In the genomic region with DNA sequence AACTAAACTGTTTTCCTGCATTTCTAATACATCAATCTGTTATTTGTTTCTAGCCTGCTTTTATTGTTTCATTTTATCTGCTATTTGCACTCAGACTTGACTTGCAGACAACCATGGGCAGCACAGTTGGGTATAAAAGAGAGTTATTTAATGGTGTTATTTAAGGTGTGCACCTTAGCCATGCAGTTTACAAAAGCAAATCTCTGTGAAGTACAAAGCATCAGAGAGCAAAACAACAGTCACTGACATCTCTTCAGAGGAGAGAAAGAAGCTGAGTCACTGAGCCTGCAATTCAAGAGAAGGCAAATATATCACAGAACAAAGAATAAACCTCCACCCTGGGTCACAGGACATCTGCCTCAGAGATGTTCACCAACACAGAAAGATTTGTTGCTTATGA, we compare ENCODE assay signal across 9 cellular contexts.
"Had no signal": no experiment of that assay in that cellular context is flagged by ENCODE, and none has a peak within 500 bp of the region (broad histone marks: within the 10 kb centered on the region; RNA-seq: fewer than 3 reads in every experiment).

No MANE protein-coding gene starts in this region.

- H3K27ac ChIP-seq: GM23248 had no signal

- H3K4me1 Mint-ChIP-seq: IgD-negative memory B cell had no signal

- H3K4me1 ChIP-seq: HAP-1 had no signal

- H3K27ac Mint-ChIP-seq: HFFc6, IgD-negative memory B cell had no signal

- H3K9ac ChIP-seq: GM23248 had no signal

- DNase-seq: GM23248, GOT3, H7, HFFc6, KG1 had no signal

- H3K4me3 ChIP-seq: GM23248, HAP-1 had no signal

- H3K9me3 ChIP-seq: HAP-1 had no signal

- FAIRE-seq: HTR-8/SVneo had no signal

- H2AFZ ChIP-seq: GM23248 had no signal

- ATAC-seq: HCT116 had no signal

- H3K4me3 Mint-ChIP-seq: HFFc6 had no signal

- H3K36me3 ChIP-seq: HAP-1 had no signal
